ENCODE assay signal across 12 cellular contexts in the genomic region with DNA sequence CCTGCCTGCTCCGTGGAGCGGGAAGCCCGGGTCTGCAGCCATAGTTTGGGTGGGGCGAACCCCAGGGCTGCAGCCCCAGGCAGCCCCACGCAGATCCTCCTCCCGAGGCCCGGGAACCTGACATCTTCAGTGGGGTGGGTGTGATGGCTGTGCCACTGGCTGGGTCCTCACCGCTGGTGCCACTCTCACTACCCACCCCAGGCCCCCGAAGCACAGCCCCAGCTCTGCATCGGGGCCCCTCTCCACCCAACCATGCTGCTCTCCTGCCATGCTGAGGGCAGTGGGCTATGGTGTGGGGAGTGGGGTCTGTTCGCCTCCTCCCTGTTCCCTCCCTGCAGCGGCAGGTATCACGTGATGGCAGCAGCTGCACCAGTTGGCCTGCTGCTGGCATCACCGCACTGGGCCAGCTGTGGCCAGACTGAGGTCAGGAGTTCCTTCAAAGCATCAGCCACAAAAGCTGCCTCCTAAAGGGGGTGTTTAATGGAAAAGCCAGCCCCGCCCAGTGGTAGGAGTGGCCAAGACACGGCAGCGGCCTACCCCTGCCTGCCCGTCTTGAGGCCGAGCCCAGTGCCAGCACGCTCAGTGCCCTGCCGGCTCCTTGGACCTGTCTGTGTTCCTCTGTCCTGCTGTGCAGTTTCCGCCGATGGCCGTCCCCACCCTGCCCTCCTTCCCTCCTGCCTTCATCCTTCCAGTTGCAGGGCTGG. TPM values are rescaled to one million over a fixed set of nuclear protein-coding genes. Genes with fewer than 3 reads are reported as not detected.
DNase-seq lines count a peak whose midpoint lies in the region; ATAC-seq and TF ChIP-seq lines count a peak whose summit lies in the region.
"Had no signal": no experiment of that assay in that cellular context is flagged by ENCODE, and none has a peak within 500 bp of the region (broad histone marks: within the 10 kb centered on the region; RNA-seq: fewer than 3 reads in every experiment).

No MANE protein-coding gene starts in this region.

- H3K9me3 ChIP-seq in SJCRH30 (replicated peaks) (no peaks in the 10 kb centered on the region), neuronal stem cell (replicated peaks in 1 of 2; ENCODE audit: control insufficient read depth in 2 of 2, insufficient read depth in 1 of 2, low read depth in 1 of 2, low read length in 2 of 2) (no peaks in the 10 kb centered on the region)
- H3K9me3 ChIP-seq: prostate gland had no signal

- peaks cover 17% of the 10 kb centered on the region for H3K79me1 ChIP-seq in neuronal stem cell (ENCODE audit: low read depth, low read length)

- TF ChIP-seq CTCF in C4-2B (conservative IDR thresholded peaks at IDR 0.05), result no peak

- peak overlapping the region; percentile 30 for H2AK5ac ChIP-seq in neuronal stem cell (ENCODE audit: low read depth, low read length)

- peak; percentile 92 for DNase-seq in SJCRH30
- peak; percentile 46 to 89 (median 78) for DNase-seq in head of caudate nucleus
- DNase-seq in neuronal stem cell (ENCODE audit: low spot score), result no peak
- DNase-seq in stimulated activated CD4-positive, alpha-beta T cell treated with anti-CD3 and anti-CD28 coated beads, Interleukin-2, amount 100 ng/mL, for 24 hours, result no peak
- no peak for DNase-seq in dermis blood vessel endothelial cell
- DNase-seq in stimulated activated CD4-positive, alpha-beta T cell treated with anti-CD3 and anti-CD28 coated beads, Interleukin-2, amount 100 ng/mL, for 48 hours, result no peak
- DNase-seq: activated CD8-positive, alpha-beta memory T cell treated with anti-CD3 and anti-CD28 coated beads, Interleukin-2, amount 50 U/mL, for 48 hours had no signal

- H3K36me3 ChIP-seq in SJCRH30 (peaks cover 9% of the 10 kb centered on the region), neuronal stem cell (replicated peaks in 1 of 2; ENCODE audit: control insufficient read depth in 2 of 2, insufficient read depth in 2 of 2, low read length in 2 of 2) (peaks cover 6 to 34% of the 10 kb centered on the region in 2 donors)

- H3K4me3 ChIP-seq in SJCRH30, result peak overlapping the region; percentile 39
- no peak overlapping the region for H3K4me3 ChIP-seq in neuronal stem cell (ENCODE audit: low read length in 2 of 2)
- H3K4me3 ChIP-seq: prostate gland had no signal

- H4K8ac ChIP-seq in neuronal stem cell (ENCODE audit: low read depth, low read length), result peak overlapping the region; percentile 92

- intact Hi-C loops in head of caudate nucleus (cut with DNase I), result no loop called here

- H2BK15ac ChIP-seq in neuronal stem cell (ENCODE audit: low read length), result peak overlapping the region; percentile 67

- peak overlapping the region; percentile 84 for H2BK12ac ChIP-seq in neuronal stem cell (ENCODE audit: low read length)

- ATAC-seq in GM21619 (IDR thresholded peaks at IDR 0.05; ENCODE audit: unreplicated experiment), result no peak

- H2BK120ac ChIP-seq in neuronal stem cell (ENCODE audit: low read depth, low read length), result no peak overlapping the region

- H3K23ac ChIP-seq in neuronal stem cell (ENCODE audit: low read depth, low read length, poor library complexity), result peak overlapping the region; percentile 96

- H2AFZ ChIP-seq in neuronal stem cell (ENCODE audit: low read length), result no peak overlapping the region

- H3K4ac ChIP-seq in neuronal stem cell (ENCODE audit: low read length), result peak overlapping the region; percentile 84

- H2BK5ac ChIP-seq in neuronal stem cell (ENCODE audit: low read length), result peak overlapping the region; percentile 82

- peak overlapping the region; percentile 94 for H3K18ac ChIP-seq in neuronal stem cell (ENCODE audit: low read length)

- peak overlapping the region; percentile 19 for H3K4me2 ChIP-seq in neuronal stem cell (ENCODE audit: insufficient read depth, low read length, poor library complexity, severe bottlenecking)
- H3K4me2 ChIP-seq: KMS-11 had no signal

- H3K4me1 ChIP-seq in SJCRH30 (peaks cover 12% of the 10 kb centered on the region; the same call in 1 of the 2 replicates), neuronal stem cell (ENCODE audit: control insufficient read depth in 2 of 2, insufficient read depth in 1 of 2, low read depth in 1 of 2, low read length in 2 of 2) (peaks cover 5 to 8% of the 10 kb centered on the region in 2 donors)

- H3K9ac ChIP-seq in neuronal stem cell (ENCODE audit: low read depth, low read length, poor library complexity), result peak overlapping the region; percentile 84
- H3K9ac ChIP-seq: KMS-11 had no signal

- H3K27me3 ChIP-seq in SJCRH30, result no peaks in the 10 kb centered on the region
- H3K27me3 ChIP-seq in neuronal stem cell (ENCODE audit: control insufficient read depth in 3 of 3, insufficient read depth in 3 of 3, low read depth in 1 of 3, low read length in 3 of 3), result no peaks in the 10 kb centered on the region

- no peak overlapping the region for H4K91ac ChIP-seq in neuronal stem cell (ENCODE audit: low read depth, low read length, poor library complexity)

- no CpG with 5 or more reads among the region's 24 CpGs for WGBS in neuronal stem cell (ENCODE audit: extremely low coverage in 2 of 2, insufficient read length in 2 of 2, insufficient replicate concordance in 1 of 2), 2 donors

- H3K14ac ChIP-seq in neuronal stem cell (ENCODE audit: low read length), result peak overlapping the region; percentile 9

- peak overlapping the region; percentile 85 for H3K27ac ChIP-seq in C4-2B
- peak overlapping the region; percentile 86 for H3K27ac ChIP-seq in SJCRH30
- H3K27ac ChIP-seq in neuronal stem cell (replicated peaks; ENCODE audit: low read length), result peak overlapping the region; percentile 75
- H3K27ac ChIP-seq: KMS-11, prostate gland had no signal

RNA-seq across cellular contexts. Expression of gene KCTD5, which starts 10.8 kb away (rescaled TPM):
- 42.0 and 42.9 TPM in 2 replicates for total RNA-seq in SJCRH30 (2014; rRNA removed; shearing (Covaris generic))
- 26.1 TPM for polyA plus RNA-seq in neuronal stem cell (2013, experiment 1 of 2)
- 27.0 TPM for polyA plus RNA-seq in neuronal stem cell (2013, experiment 2 of 2)
- total RNA-seq in dermis blood vessel endothelial cell, result 25.2 and 27.6 TPM in 2 replicates

RNA-seq across cellular contexts. Expression of gene PRSS27, which starts 26.9 kb away (rescaled TPM):
- total RNA-seq in SJCRH30 (2014; rRNA removed; shearing (Covaris generic)), result 0.33 and 0.40 TPM in 2 replicates
- polyA plus RNA-seq in neuronal stem cell (2013, experiment 1 of 2), result 3.6 TPM
- polyA plus RNA-seq in neuronal stem cell (2013, experiment 2 of 2), result 3.8 TPM
- 0.09 and 0.51 TPM in 2 replicates for total RNA-seq in dermis blood vessel endothelial cell
- polyA plus RNA-seq: CD14-positive monocyte had no signal

RNA-seq across cellular contexts. Expression of gene SRRM2, which starts 59.3 kb away (rescaled TPM):
- 85.9 and 107 TPM in 2 replicates for total RNA-seq in SJCRH30 (2014; rRNA removed; shearing (Covaris generic))
- 516 TPM for polyA plus RNA-seq in neuronal stem cell (2013, experiment 1 of 2)
- 512 TPM for polyA plus RNA-seq in neuronal stem cell (2013, experiment 2 of 2)
- 59.5 and 66.2 TPM in 2 replicates for total RNA-seq in dermis blood vessel endothelial cell

Comparison
In these comparisons a context has a peak if more than half of its experiments do, and no peak if none do; other contexts are left out.
1. DNase-seq: peak in SJCRH30 (2 of 2) and head of caudate nucleus (42 of 42); none in neuronal stem cell (single experiment), stimulated activated CD4-positive, alpha-beta T cell treated with anti-CD3 and anti-CD28 coated beads, Interleukin-2, amount 100 ng/mL, for 24 hours (0 of 2), dermis blood vessel endothelial cell (single experiment) and stimulated activated CD4-positive, alpha-beta T cell treated with anti-CD3 and anti-CD28 coated beads, Interleukin-2, amount 100 ng/mL, for 48 hours (0 of 2).
2. Peak in every context shown above with its lines, with median percentiles within 50 percentile points of each other: H3K27ac ChIP-seq.